In genomic region chr4:153486281-153487151, GRCh38 we compare ENCODE assay signal across 8 cellular contexts. TPM values are rescaled to one million over a fixed set of nuclear protein-coding genes. Genes with fewer than 3 reads are reported as not detected.
DNase-seq lines count a peak whose midpoint lies in the region; ATAC-seq and TF ChIP-seq lines count a peak whose summit lies in the region.

No MANE protein-coding gene starts in this region.

- H3K27me3 ChIP-seq in H7 (ENCODE audit: control insufficient read depth, insufficient read depth, low read length) = no peaks in the 10 kb centered on the region
- H3K27me3 ChIP-seq in hepatocyte = no peaks in the 10 kb centered on the region

- POLR2A ChIA-PET in AG04449 (lab: Yijun Ruan, JAX) = interaction anchor here (1.1 to 1.5 kb wide), 2 partner anchors 11 to 20 kb away, joined by 5 to 10 read pairs; partner anchors contain the start of gene TMEM131L

- H4K20me1 ChIP-seq in hepatocyte (ENCODE audit: insufficient read depth, poor library complexity, severe bottlenecking) = no peaks in the 10 kb centered on the region

- H3K27me3 Mint-ChIP-seq in activated T-cell treated with anti-CD3 and anti-CD28 coated beads, Interleukin-2, amount 50 U/mL, for 72 hours (ENCODE audit: low read depth) = no peaks in the 10 kb centered on the region
- no peaks in the 10 kb centered on the region for H3K27me3 Mint-ChIP-seq in stimulated activated naive CD8-positive, alpha-beta T cell treated with anti-CD3 and anti-CD28 coated beads, Interleukin-15, amount 100 ng/mL, for 72 hours

- H3K36me3 Mint-ChIP-seq in activated T-cell treated with anti-CD3 and anti-CD28 coated beads, Interleukin-2, amount 50 U/mL, for 72 hours (ENCODE audit: insufficient read depth in 2 of 2) = no peaks in the 10 kb centered on the region

- no peaks in the 10 kb centered on the region for H3K9me3 Mint-ChIP-seq in activated T-cell treated with anti-CD3 and anti-CD28 coated beads, Interleukin-2, amount 50 U/mL, for 72 hours
- H3K9me3 Mint-ChIP-seq in stimulated activated naive CD8-positive, alpha-beta T cell treated with anti-CD3 and anti-CD28 coated beads, Interleukin-15, amount 100 ng/mL, for 72 hours = no peaks in the 10 kb centered on the region

- 64% methylated on average over 14 of the region's 14 CpGs for WGBS in hepatocyte (ENCODE audit: low lambda C conversion rate, missing lambda C conversion rate)

- peaks cover 86% of the 10 kb centered on the region for H3K4me1 Mint-ChIP-seq in activated T-cell treated with anti-CD3 and anti-CD28 coated beads, Interleukin-2, amount 50 U/mL, for 72 hours (ENCODE audit: low read depth)
- H3K4me1 Mint-ChIP-seq in stimulated activated naive CD8-positive, alpha-beta T cell treated with anti-CD3 and anti-CD28 coated beads, Interleukin-15, amount 100 ng/mL, for 72 hours = peaks cover 80% of the 10 kb centered on the region

- peak; percentile 26 to 39 for ATAC-seq in activated T-cell treated with anti-CD3 and anti-CD28 coated beads, Interleukin-2, amount 50 U/mL, for 72 hours (replicated peaks in 1 of 2)
- no peak for ATAC-seq in stimulated activated naive CD8-positive, alpha-beta T cell treated with anti-CD3 and anti-CD28 coated beads, Interleukin-15, amount 100 ng/mL, for 72 hours

- H3K9me3 ChIP-seq in hepatocyte (ENCODE audit: low read depth) = no peaks in the 10 kb centered on the region

- peak overlapping the region; percentile 61 to 68 for H3K4me3 Mint-ChIP-seq in activated T-cell treated with anti-CD3 and anti-CD28 coated beads, Interleukin-2, amount 50 U/mL, for 72 hours
- H3K4me3 Mint-ChIP-seq in stimulated activated naive CD8-positive, alpha-beta T cell treated with anti-CD3 and anti-CD28 coated beads, Interleukin-15, amount 100 ng/mL, for 72 hours = peak overlapping the region; percentile 51 to 69

- peaks cover 17% of the 10 kb centered on the region for H3K4me1 ChIP-seq in hepatocyte (ENCODE audit: insufficient read depth)

- H3K4me3 ChIP-seq in AG04449 (ENCODE audit: low read depth, low read length) (no peak overlapping the region), H7 (ENCODE audit: insufficient read depth, low read depth, low read length) (no peak overlapping the region), hepatocyte (no peak overlapping the region)

- H2AFZ ChIP-seq in hepatocyte = no peak overlapping the region

- H3K36me3 ChIP-seq in H7 (replicated peaks; ENCODE audit: control insufficient read depth, insufficient read depth, low read length) = no peaks in the 10 kb centered on the region
- H3K36me3 ChIP-seq in hepatocyte (replicated peaks; ENCODE audit: insufficient read depth, low read depth) = no peaks in the 10 kb centered on the region

- TF ChIP-seq CTCF in AG04449 (IDR thresholded peaks at IDR 0.05; ENCODE audit: insufficient read depth, low read length, missing control alignments) (no peak), hepatocyte (IDR thresholded peaks at IDR 0.05; ENCODE audit: poor library complexity) (no peak)

- H3K27ac ChIP-seq in hepatocyte = peak overlapping the region; percentile 88

- DNase-seq in AG04449 (ENCODE audit: low read depth, low spot score) (peak; percentile 69), H7 (peak; percentile 54), hepatocyte (ENCODE audit: low spot score) (peak; percentile 74), NCI-H2029 treated with DMSO at 0.1 percent for 48 hours (lab: John Stamatoyannopoulos, UW) (no peak), SHP77 treated with DMSO at 0.1 percent for 48 hours (lab: John Stamatoyannopoulos, UW) (no peak), hippocampal formation (lab: John Stamatoyannopoulos, UW) (no peak)
- DNase-seq in activated T-cell treated with anti-CD3 and anti-CD28 coated beads, Interleukin-2, amount 50 U/mL, for 72 hours = peak in 1 of 2 donors; percentile 58
- peak in 1 of 2 donors; percentile 28 for DNase-seq in stimulated activated naive CD8-positive, alpha-beta T cell treated with anti-CD3 and anti-CD28 coated beads, Interleukin-15, amount 100 ng/mL, for 72 hours

- H3K9me2 ChIP-seq in hepatocyte (replicated peaks; ENCODE audit: insufficient read depth) = no peaks in the 10 kb centered on the region

- CTCF ChIA-PET in AG04449 (lab: Yijun Ruan, JAX) = interaction anchor here (0.7 to 2.0 kb wide), 6 partner anchors 11 to 142 kb away, joined by 3 to 8 read pairs (median 4); partner anchors contain the start of gene TMEM131L

- H3K27ac Mint-ChIP-seq in activated T-cell treated with anti-CD3 and anti-CD28 coated beads, Interleukin-2, amount 50 U/mL, for 72 hours = peak overlapping the region; percentile 85
- peak overlapping the region in 1 of 2 donors; percentile 13 for H3K27ac Mint-ChIP-seq in stimulated activated naive CD8-positive, alpha-beta T cell treated with anti-CD3 and anti-CD28 coated beads, Interleukin-15, amount 100 ng/mL, for 72 hours

- H3K79me2 ChIP-seq in hepatocyte = no peaks in the 10 kb centered on the region

- peak overlapping the region; percentile 60 for H3K4me2 ChIP-seq in hepatocyte

RNA-seq across cellular contexts. Expression of gene TMEM131L, which starts 20.4 kb away (rescaled TPM):
- 19.6 and 25.5 TPM in 2 replicates for total RNA-seq in H7 (2014; rRNA removed; shearing (Covaris generic))
- 10 to 100 TPM; 32.7 to 44.4 TPM for total RNA-seq in activated T-cell treated with anti-CD3 and anti-CD28 coated beads, Interleukin-2, amount 50 U/mL, for 72 hours
- total RNA-seq in hepatocyte = 8.1 and 10.5 TPM in 2 replicates
- 5.8 and 6.3 TPM in 2 replicates for polyA plus RNA-seq in hepatocyte

Comparison
In these comparisons a context has a peak if more than half of its experiments do, and no peak if none do; other contexts are left out.
1. DNase-seq: peak in AG04449 (single experiment), H7 (single experiment) and hepatocyte (single experiment); none in NCI-H2029 treated with DMSO at 0.1 percent for 48 hours (single experiment), SHP77 treated with DMSO at 0.1 percent for 48 hours (single experiment) and hippocampal formation (0 of 2).